Comparison of ENCODE assay signal across 29 cellular contexts in genomic region chr3:134949150-134949549, GRCh38.
"Had no signal": no experiment of that assay in that cellular context is flagged by ENCODE, and none has a peak within 500 bp of the region (broad histone marks: within the 10 kb centered on the region; RNA-seq: fewer than 3 reads in every experiment).

No MANE protein-coding gene starts in this region.

- FAIRE-seq: urothelium cell line had no signal

- H3K27me3 ChIP-seq: stomach, suprapubic skin, testis, thyroid gland, tibial artery, tibial nerve, transverse colon, upper lobe of left lung, upper lobe of right lung, uterus, vagina had no signal

- H3K4me1 Mint-ChIP-seq: stimulated activated effector memory CD8-positive, alpha-beta T cell treated with anti-CD3 and anti-CD28 coated beads, Interleukin-12 subunit alpha, Interleukin-12 subunit beta, amount 100 ng/mL, for 72 hours; stimulated activated memory B cell treated with anti-CD40 and anti-IgM and Interleukin-4, amounts not matched to agents 10 μg/mL and 1 μg/mL and 100 μg/mL, for 72 hours; stimulated activated naive B cell treated with anti-CD40 and anti-IgM and Interleukin-4, amounts not matched to agents 10 μg/mL and 1 μg/mL and 100 μg/mL, for 72 hours; stimulated activated naive CD8-positive, alpha-beta T cell treated with anti-CD3 and anti-CD28 coated beads, Interleukin-15, amount 100 ng/mL, for 72 hours had no signal

- H3K9me3 ChIP-seq: suprapubic skin, testis, thoracic aorta, thyroid gland, transverse colon, upper lobe of right lung, uterus, vagina had no signal

- H3K4me3 Mint-ChIP-seq: stimulated activated effector memory CD8-positive, alpha-beta T cell treated with anti-CD3 and anti-CD28 coated beads, Interleukin-12 subunit alpha, Interleukin-12 subunit beta, amount 100 ng/mL, for 72 hours; stimulated activated memory B cell treated with anti-CD40 and anti-IgM and Interleukin-4, amounts not matched to agents 10 μg/mL and 1 μg/mL and 100 μg/mL, for 72 hours; stimulated activated naive B cell treated with anti-CD40 and anti-IgM and Interleukin-4, amounts not matched to agents 10 μg/mL and 1 μg/mL and 100 μg/mL, for 72 hours; stimulated activated naive CD8-positive, alpha-beta T cell treated with anti-CD3 and anti-CD28 coated beads, Interleukin-15, amount 100 ng/mL, for 72 hours; stimulated activated naive CD8-positive, alpha-beta T cell treated with anti-CD3 and anti-CD28 coated beads, Interleukin-15, Interleukin-2, amounts not matched to agents 100 ng/mL and 50 ng/mL, for 24 hours; type B pancreatic cell had no signal

- H3K27ac ChIP-seq: stomach, suprapubic skin, testis, thoracic aorta, thyroid gland, tibial artery, tibial nerve, transverse colon, upper lobe of left lung, upper lobe of right lung, uterus, vagina had no signal

- H3K36me3 ChIP-seq: thoracic aorta, thyroid gland, transverse colon, upper lobe of left lung, upper lobe of right lung, uterus, vagina had no signal

- H3K36me3 Mint-ChIP-seq: stimulated activated effector memory CD8-positive, alpha-beta T cell treated with anti-CD3 and anti-CD28 coated beads, Interleukin-12 subunit alpha, Interleukin-12 subunit beta, amount 100 ng/mL, for 72 hours; stimulated activated naive B cell treated with anti-CD40 and anti-IgM and Interleukin-4, amounts not matched to agents 10 μg/mL and 1 μg/mL and 100 μg/mL, for 72 hours had no signal

- DNase-seq: stimulated activated CD4-positive, alpha-beta T cell treated with anti-CD3 and anti-CD28 coated beads, Interleukin-2, amount 100 ng/mL, for 48 hours; stimulated activated CD4-positive, alpha-beta T cell treated with anti-CD3 and anti-CD28 coated beads, Interleukin-4, amount 100 ng/mL, for 1 hour; stimulated activated CD4-positive, alpha-beta T cell treated with anti-CD3 and anti-CD28 coated beads, Interleukin-4, amount 100 ng/mL, for 24 hours; stimulated activated CD4-positive, alpha-beta T cell treated with anti-CD3 and anti-CD28 coated beads, Interleukin-4, amount 100 ng/mL, for 4 hours; stimulated activated CD8-positive, alpha-beta memory T cell treated with anti-CD3 and anti-CD28 coated beads, Interleukin-4, amount 100 ng/mL, for 48 hours; stimulated activated naive B cell treated with anti-CD40 and anti-IgM and Interleukin-4, amounts not matched to agents 10 μg/mL and 1 μg/mL and 100 μg/mL, for 72 hours; stimulated activated naive CD4-positive, alpha-beta T cell; stimulated activated naive CD4-positive, alpha-beta T cell treated with Interleukin-2 at 50 U/mL for 16 hours; stimulated activated naive CD8-positive, alpha-beta T cell treated with anti-CD3 and anti-CD28 coated beads, Interleukin-15, amount 100 ng/mL, for 72 hours; stimulated activated naive CD8-positive, alpha-beta T cell treated with anti-CD3 and anti-CD28 coated beads, Interleukin-15, Interleukin-2, amounts not matched to agents 100 U/mL and 50 U/mL, for 24 hours; stomach; substantia nigra; testis; thyroid gland; tibial artery; transverse colon; trophoblast cell; upper lobe of right lung; uterus had no signal

- H3K9me3 Mint-ChIP-seq: stimulated activated memory B cell treated with anti-CD40 and anti-IgM and Interleukin-4, amounts not matched to agents 10 μg/mL and 1 μg/mL and 100 μg/mL, for 72 hours; stimulated activated naive CD8-positive, alpha-beta T cell treated with anti-CD3 and anti-CD28 coated beads, Interleukin-15, Interleukin-2, amounts not matched to agents 100 ng/mL and 50 ng/mL, for 24 hours; type B pancreatic cell had no signal

- H3K4me3 ChIP-seq: stomach, suprapubic skin, testis, thoracic aorta, thyroid gland, tibial artery, tibial nerve, transverse colon, upper lobe of left lung, upper lobe of right lung, uterus, vagina had no signal

- ATAC-seq: stimulated activated effector memory CD8-positive, alpha-beta T cell treated with anti-CD3 and anti-CD28 coated beads, Interleukin-12 subunit alpha, Interleukin-12 subunit beta, amount 100 ng/mL, for 72 hours; stimulated activated memory B cell treated with anti-CD40 and anti-IgM and Interleukin-4, amounts not matched to agents 10 μg/mL and 1 μg/mL and 100 μg/mL, for 72 hours; stimulated activated naive B cell treated with anti-CD40 and anti-IgM and Interleukin-4, amounts not matched to agents 10 μg/mL and 1 μg/mL and 100 μg/mL, for 72 hours; stimulated activated naive CD8-positive, alpha-beta T cell treated with anti-CD3 and anti-CD28 coated beads, Interleukin-15, Interleukin-2, amounts not matched to agents 100 U/mL and 50 U/mL, for 24 hours; upper lobe of right lung had no signal

- H3K27me3 Mint-ChIP-seq: stimulated activated memory B cell treated with anti-CD40 and anti-IgM and Interleukin-4, amounts not matched to agents 10 μg/mL and 1 μg/mL and 100 μg/mL, for 72 hours; stimulated activated naive B cell treated with anti-CD40 and anti-IgM and Interleukin-4, amounts not matched to agents 10 μg/mL and 1 μg/mL and 100 μg/mL, for 72 hours had no signal

- H3K4me1 ChIP-seq: stomach, suprapubic skin, testis, thyroid gland, tibial artery, tibial nerve, transverse colon, upper lobe of left lung, upper lobe of right lung, uterus, vagina had no signal

- H3K27ac Mint-ChIP-seq: stimulated activated effector memory CD8-positive, alpha-beta T cell treated with anti-CD3 and anti-CD28 coated beads, Interleukin-12 subunit alpha, Interleukin-12 subunit beta, amount 100 ng/mL, for 72 hours; stimulated activated memory B cell treated with anti-CD40 and anti-IgM and Interleukin-4, amounts not matched to agents 10 μg/mL and 1 μg/mL and 100 μg/mL, for 72 hours; stimulated activated naive B cell treated with anti-CD40 and anti-IgM and Interleukin-4, amounts not matched to agents 10 μg/mL and 1 μg/mL and 100 μg/mL, for 72 hours; stimulated activated naive CD8-positive, alpha-beta T cell treated with anti-CD3 and anti-CD28 coated beads, Interleukin-15, amount 100 ng/mL, for 72 hours; stimulated activated naive CD8-positive, alpha-beta T cell treated with anti-CD3 and anti-CD28 coated beads, Interleukin-15, Interleukin-2, amounts not matched to agents 100 ng/mL and 50 ng/mL, for 24 hours; type B pancreatic cell had no signal
